ENCODE assay signal across 1 cellular context in the genomic region with DNA sequence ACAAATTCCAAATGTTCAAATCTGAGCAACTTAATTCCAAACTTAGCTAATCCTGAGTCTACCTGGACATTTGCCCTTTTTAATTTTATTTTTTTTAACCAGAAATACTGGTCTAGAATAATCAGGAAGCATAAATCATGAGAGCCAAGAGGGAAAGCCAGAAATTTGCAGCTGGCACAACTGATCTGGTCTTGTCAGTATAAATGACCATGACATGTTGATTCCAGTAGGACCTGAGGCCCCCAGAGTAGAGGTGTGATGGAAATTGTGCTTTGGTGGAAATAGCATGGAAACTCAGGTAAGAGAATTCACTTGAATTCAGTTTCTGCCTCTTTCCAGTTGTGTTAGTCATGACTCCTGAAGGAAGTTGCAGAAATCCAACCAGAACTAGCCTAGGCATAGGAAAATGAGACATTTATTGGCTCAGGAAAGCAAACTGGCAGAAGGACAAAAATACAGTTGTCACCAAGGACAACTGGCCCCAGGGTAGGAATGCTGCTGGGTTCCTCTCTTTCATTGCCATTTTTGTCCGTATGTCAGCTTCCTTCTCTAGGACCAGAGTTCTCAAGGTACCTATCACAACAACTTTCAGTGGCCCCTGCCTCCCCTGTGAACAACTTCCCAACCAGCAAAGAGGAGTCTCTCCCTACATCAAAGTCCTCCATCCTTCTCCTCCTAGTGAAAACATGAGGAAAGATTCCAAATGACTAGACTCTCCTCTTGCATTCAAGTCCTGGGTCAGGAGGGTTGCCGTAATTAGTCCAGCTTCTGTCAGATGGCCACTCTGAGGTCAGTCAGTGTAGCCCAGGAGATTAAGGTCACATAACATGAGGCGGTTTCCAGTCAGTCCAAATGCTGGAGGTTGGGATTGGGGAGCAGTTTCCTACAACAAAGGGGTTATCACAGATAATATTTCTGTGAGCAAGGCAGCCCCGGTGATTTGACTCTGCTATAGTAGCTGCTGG.
TF ChIP-seq lines count a peak whose summit lies in the region.

No MANE protein-coding gene starts in this region.

TF ChIP-seq in H1, 55 proteins besides CTCF, POLR2A, EP300 and RAD21:
- TF ChIP-seq, protein P1, sequence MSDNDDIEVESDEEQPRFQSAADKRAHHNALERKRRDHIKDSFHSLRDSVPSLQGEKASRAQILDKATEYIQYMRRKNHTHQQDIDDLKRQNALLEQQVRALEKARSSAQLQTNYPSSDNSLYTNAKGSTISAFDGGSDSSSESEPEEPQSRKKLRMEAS (IDR thresholded peaks at IDR 0.05) = no peak
